ENCODE assay signal across 1 cellular context in genomic region chr19:17389957-17390664, GRCh38.
A peak's percentile ranks its signal among the peaks of the same experiment; 100 is the strongest.
TF ChIP-seq lines count a peak whose summit lies in the region.

No MANE protein-coding gene starts in this region.

TF ChIP-seq in H1, 55 proteins besides CTCF, POLR2A, EP300 and RAD21:
- TF ChIP-seq TBP (IDR thresholded peaks at IDR 0.05; ENCODE audit: low read depth, low read length) = no peak
- TF ChIP-seq KDM1A (IDR thresholded peaks at IDR 0.05; ENCODE audit: borderline replicate concordance, low read length) = peak; percentile 92
- peak in 1 of 2 experiments; percentile 43; a peak in 1 of 4 replicates for TF ChIP-seq HDAC2 (IDR thresholded peaks at IDR 0.05; ENCODE audit: borderline replicate concordance in 1 of 2, low read depth in 2 of 2, low read length in 2 of 2)
